8 cellular contexts compared by ENCODE assay signal in genomic region chr10:6543431-6544005, GRCh38. TPM values are rescaled to one million over a fixed set of nuclear protein-coding genes. Genes with fewer than 3 reads are reported as not detected.
DNase-seq lines count a peak whose midpoint lies in the region; ATAC-seq, FAIRE-seq and TF ChIP-seq lines count a peak whose summit lies in the region.

No MANE protein-coding gene starts in this region.

- H3K36me3 ChIP-seq in kidney (ENCODE audit: control insufficient read depth in 1 of 2, insufficient read depth in 2 of 2, low read length in 2 of 2), result no peaks in the 10 kb centered on the region
- no peaks in the 10 kb centered on the region for H3K36me3 ChIP-seq in upper lobe of right lung
- no peaks in the 10 kb centered on the region for H3K36me3 ChIP-seq in mesenchymal stem cell (ENCODE audit: control insufficient read depth in 1 of 2, insufficient read depth in 2 of 2, low read depth in 1 of 2, low read length in 2 of 2)

- WGBS in mesenchymal stem cell, result 51% methylated on average over 9 of the region's 9 CpGs

- DNase-seq in activated gamma-delta T cell treated with Interleukin-2 at 50 U/mL for 16 hours (peak; percentile 35), activated gamma-delta T cell (lab: John Stamatoyannopoulos, UW) (no peak), kidney (peak; percentile 65), upper lobe of right lung (no peak), middle frontal gyrus (ENCODE audit: extremely low spot score, low spot score) (no peak), DMS 273 treated with DMSO at 0.1 percent for 48 hours (lab: John Stamatoyannopoulos, UW) (no peak), mesenchymal stem cell (no peak)
- DNase-seq in activated CD8-positive, alpha-beta T cell treated with anti-CD3 and anti-CD28 coated beads for 36 hours, result peak; percentile 68

- peak overlapping the region; percentile 100 for H3K27ac Mint-ChIP-seq in activated CD8-positive, alpha-beta T cell treated with anti-CD3 and anti-CD28 coated beads for 36 hours

- H2BK5ac ChIP-seq in mesenchymal stem cell (ENCODE audit: low read depth, low read length, poor library complexity, severe bottlenecking), result no peak overlapping the region

- H3K36me3 Mint-ChIP-seq in activated CD8-positive, alpha-beta T cell treated with anti-CD3 and anti-CD28 coated beads for 36 hours (ENCODE audit: low read depth), result peaks cover 28% of the 10 kb centered on the region

- no peaks in the 10 kb centered on the region for H3K4me1 ChIP-seq in kidney (ENCODE audit: control insufficient read depth in 1 of 2, insufficient read depth in 1 of 2, low read depth in 1 of 2, low read length in 2 of 2)
- H3K4me1 ChIP-seq in upper lobe of right lung, result peaks cover 11% of the 10 kb centered on the region
- H3K4me1 ChIP-seq in mesenchymal stem cell (ENCODE audit: control insufficient read depth, insufficient read depth, low read depth, low read length), result no peaks in the 10 kb centered on the region

- no peak overlapping the region for H2BK120ac ChIP-seq in mesenchymal stem cell (ENCODE audit: low read depth, low read length)

- H3K9me3 ChIP-seq in kidney (ENCODE audit: control insufficient read depth in 1 of 2, low read length in 2 of 2), result no peaks in the 10 kb centered on the region
- H3K9me3 ChIP-seq in upper lobe of right lung, result no peaks in the 10 kb centered on the region
- peaks cover 3% of the 10 kb centered on the region for H3K9me3 ChIP-seq in mesenchymal stem cell (ENCODE audit: control insufficient read depth, low read length)

- TF ChIP-seq CTCF in activated CD8-positive, alpha-beta T cell treated with anti-CD3 and anti-CD28 coated beads for 36 hours (IDR thresholded peaks at IDR 0.05), result no peak
- no peak for TF ChIP-seq CTCF in kidney (IDR thresholded peaks at IDR 0.05; ENCODE audit: borderline replicate concordance, extremely low read depth, insufficient read depth)
- no peak for TF ChIP-seq CTCF in upper lobe of right lung (IDR thresholded peaks at IDR 0.05)

- H3K79me1 ChIP-seq in mesenchymal stem cell (replicated peaks; ENCODE audit: low read length, poor library complexity, severe bottlenecking), result no peaks in the 10 kb centered on the region

- H4K91ac ChIP-seq in mesenchymal stem cell (ENCODE audit: low read length), result no peak overlapping the region

- no peak for FAIRE-seq in kidney (lab: Jason Lieb, UNC)

- no peak overlapping the region for H3K14ac ChIP-seq in mesenchymal stem cell (ENCODE audit: low read length in 2 of 2)

- H3K4me3 ChIP-seq in kidney (ENCODE audit: low read length in 2 of 2) (no peak overlapping the region), upper lobe of right lung (peak overlapping the region; percentile 21), mesenchymal stem cell (ENCODE audit: insufficient read depth in 1 of 2, low read depth in 1 of 2, low read length in 2 of 2) (no peak overlapping the region)

- POLR2A ChIA-PET in activated CD8-positive, alpha-beta T cell treated with anti-CD3 and anti-CD28 coated beads for 36 hours (lab: Charles Lee), result interaction anchor here (0.8 to 3.1 kb wide), 17 partner anchors 9 to 101 kb away, joined by 3 to 44 read pairs (median 5); partner anchors contain the start of gene PRKCQ

- H3K9me3 Mint-ChIP-seq in activated CD8-positive, alpha-beta T cell treated with anti-CD3 and anti-CD28 coated beads for 36 hours, result peaks cover 5% of the 10 kb centered on the region

- no peak overlapping the region for H3K18ac ChIP-seq in mesenchymal stem cell (ENCODE audit: low read depth in 1 of 2, low read length in 2 of 2)

- H2BK15ac ChIP-seq in mesenchymal stem cell (ENCODE audit: low read depth, poor library complexity, severe bottlenecking), result no peak overlapping the region

- H3K9ac ChIP-seq in kidney (ENCODE audit: low read length in 2 of 2) (no peak overlapping the region), mesenchymal stem cell (ENCODE audit: low read length) (no peak overlapping the region)

- peak overlapping the region; percentile 82 for H3K4me3 Mint-ChIP-seq in activated CD8-positive, alpha-beta T cell treated with anti-CD3 and anti-CD28 coated beads for 36 hours

- no peak overlapping the region for H2AK5ac ChIP-seq in mesenchymal stem cell (ENCODE audit: low read length, severe bottlenecking)

- peaks cover 68% of the 10 kb centered on the region for H3K4me1 Mint-ChIP-seq in activated CD8-positive, alpha-beta T cell treated with anti-CD3 and anti-CD28 coated beads for 36 hours (ENCODE audit: low read depth)

- CTCF ChIA-PET in activated CD8-positive, alpha-beta T cell treated with anti-CD3 and anti-CD28 coated beads for 36 hours (lab: Charles Lee), result interaction anchor here (0.8 to 3.1 kb wide), 13 partner anchors 19 to 341 kb away, joined by 3 to 24 read pairs (median 5); partner anchors contain the start of gene PFKFB3

- no peak overlapping the region for H2AFZ ChIP-seq in mesenchymal stem cell (ENCODE audit: low read depth, low read length)

- H3K23ac ChIP-seq in mesenchymal stem cell (ENCODE audit: low read length in 2 of 2), result no peak overlapping the region

- H3K27ac ChIP-seq in kidney (ENCODE audit: low read depth in 2 of 2, low read length in 2 of 2) (no peak overlapping the region), upper lobe of right lung (no peak overlapping the region), mesenchymal stem cell (ENCODE audit: low read length, poor library complexity, severe bottlenecking) (no peak overlapping the region)

- H3K4ac ChIP-seq in mesenchymal stem cell (ENCODE audit: low read depth in 1 of 2, low read length in 2 of 2), result no peak overlapping the region

- intact Hi-C loops in activated CD8-positive, alpha-beta T cell treated with anti-CD3 and anti-CD28 coated beads for 36 hours (cut with micrococcal nuclease), result loop anchor here (5.0 kb wide), 2 partner anchors 34 to 41 kb away; no protein-coding TSS in a partner anchor
- intact Hi-C loops in kidney (cut with DNase I) (no loop called here), upper lobe of right lung (cut with DNase I) (no loop called here)

- no peaks in the 10 kb centered on the region for H3K27me3 Mint-ChIP-seq in activated CD8-positive, alpha-beta T cell treated with anti-CD3 and anti-CD28 coated beads for 36 hours

- H2BK12ac ChIP-seq in mesenchymal stem cell (ENCODE audit: low read length in 2 of 2), result no peak overlapping the region

- peak; percentile 90 for ATAC-seq in activated CD8-positive, alpha-beta T cell treated with anti-CD3 and anti-CD28 coated beads for 36 hours
- ATAC-seq in upper lobe of right lung, result peak; percentile 28

- H3K27me3 ChIP-seq in upper lobe of right lung (no peaks in the 10 kb centered on the region), mesenchymal stem cell (ENCODE audit: control insufficient read depth in 1 of 2, insufficient read depth in 1 of 2, low read length in 2 of 2) (peaks cover 0 to 16% of the 10 kb centered on the region in 2 experiments)

- no peak overlapping the region for H3K4me2 ChIP-seq in mesenchymal stem cell (ENCODE audit: low read length, poor library complexity, severe bottlenecking)

- H4K8ac ChIP-seq in mesenchymal stem cell (ENCODE audit: low read length), result no peak overlapping the region

RNA-seq across cellular contexts. Expression of gene PRKCQ, which starts 36.6 kb away (rescaled TPM):
- 10 to 100 TPM; 46.3 to 47.1 TPM for total RNA-seq in activated CD8-positive, alpha-beta T cell treated with anti-CD3 and anti-CD28 coated beads for 36 hours
- total RNA-seq in kidney (17.5 TPM), upper lobe of right lung (9.8 TPM)
- 6.1 TPM for polyA plus RNA-seq in kidney (ENCODE audit: insufficient read depth, low read depth, low replicate concordance)
- polyA plus RNA-seq in mesenchymal stem cell (2013, experiment 1 of 2), result 0.21 TPM
- 0.21 TPM for polyA plus RNA-seq in mesenchymal stem cell (2013, experiment 2 of 2)

Comparison
In these comparisons a context has a peak if more than half of its experiments do, and no peak if none do; other contexts are left out.
1. DNase-seq: peak in activated gamma-delta T cell treated with Interleukin-2 at 50 U/mL for 16 hours (single experiment), activated CD8-positive, alpha-beta T cell treated with anti-CD3 and anti-CD28 coated beads for 36 hours (single experiment) and kidney (single experiment); none in activated gamma-delta T cell (single experiment), upper lobe of right lung (single experiment), middle frontal gyrus (single experiment), DMS 273 treated with DMSO at 0.1 percent for 48 hours (single experiment) and mesenchymal stem cell (single experiment).